Comparison of ENCODE assay signal across 17 cellular contexts in genomic region chr12:53374277-53374676, GRCh38. TPM values are rescaled to one million over a fixed set of nuclear protein-coding genes. Genes with fewer than 3 reads are reported as not detected.
DNase-seq lines count a peak whose midpoint lies in the region; ATAC-seq, FAIRE-seq and TF ChIP-seq lines count a peak whose summit lies in the region.
"Not testable (repeated sequence)": the region's sequence is repeated elsewhere in the genome, so short reads cannot be mapped to it uniquely, and the experiment has no call there.
"Had no signal": no experiment of that assay in that cellular context is flagged by ENCODE, and none has a peak within 500 bp of the region (broad histone marks: within the 10 kb centered on the region; RNA-seq: fewer than 3 reads in every experiment).

No MANE protein-coding gene starts in this region.

- DNase-seq in T-helper 17 cell; breast epithelium (ENCODE audit: low spot score in 2 of 2); suprapubic skin (ENCODE audit: low spot score in 2 of 2): not testable (repeated sequence)
- DNase-seq in kidney: peak; percentile 15

- H2AFZ ChIP-seq in ACC112 (ENCODE audit: low read length, unreplicated experiment) (peak overlapping the region; percentile 99), KMS-11 (ENCODE audit: low read depth) (peak overlapping the region; percentile 44)

- not testable (repeated sequence) for TF ChIP-seq POLR2A in breast epithelium (IDR thresholded peaks at IDR 0.05); suprapubic skin (IDR thresholded peaks at IDR 0.05)

- H3K4me3 Mint-ChIP-seq in T-helper 17 cell, nephron: not testable (repeated sequence)
- peak overlapping the region; percentile 39 for H3K4me3 Mint-ChIP-seq in activated T-helper 17 cell treated with anti-CD3 and anti-CD28 coated beads, Interleukin-2, amount 50 U/mL, for 72 hours

- H3K4me1 Mint-ChIP-seq in T-helper 17 cell: peaks cover 18% of the 10 kb centered on the region
- H3K4me1 Mint-ChIP-seq in activated T-helper 17 cell treated with anti-CD3 and anti-CD28 coated beads, Interleukin-2, amount 50 U/mL, for 72 hours: not testable (repeated sequence)
- peaks cover 28% of the 10 kb centered on the region for H3K4me1 Mint-ChIP-seq in nephron

- not testable (repeated sequence) for H4K20me1 ChIP-seq in KMS-11 (ENCODE audit: insufficient read depth)

- H3K27ac Mint-ChIP-seq in T-helper 17 cell (peak overlapping the region; percentile 49), nephron (peak overlapping the region; percentile 81 to 97 (median 96))
- H3K27ac Mint-ChIP-seq in activated T-helper 17 cell treated with anti-CD3 and anti-CD28 coated beads, Interleukin-2, amount 50 U/mL, for 72 hours: peak overlapping the region; percentile 68

- not testable (repeated sequence) for H3K27me3 ChIP-seq in ACC112 (ENCODE audit: insufficient read depth, low read length); KMS-11 (ENCODE audit: insufficient read depth, low read depth); breast epithelium; suprapubic skin

- FAIRE-seq in kidney (lab: Jason Lieb, UNC): not testable (repeated sequence)

- H3K36me3 ChIP-seq in ACC112 (ENCODE audit: insufficient read depth, low read length); KMS-11 (ENCODE audit: insufficient read depth); breast epithelium; kidney (ENCODE audit: control insufficient read depth in 1 of 2, insufficient read depth in 2 of 2, low read length in 2 of 2); suprapubic skin: not testable (repeated sequence)

- not testable (repeated sequence) for TF ChIP-seq EP300 in suprapubic skin (IDR thresholded peaks at IDR 0.05)

- not testable (repeated sequence) for H3K9ac ChIP-seq in KMS-11; kidney (ENCODE audit: low read length in 2 of 2)

- not testable (repeated sequence) for H3K27me3 Mint-ChIP-seq in T-helper 17 cell; activated T-helper 17 cell treated with anti-CD3 and anti-CD28 coated beads, Interleukin-2, amount 50 U/mL, for 72 hours; nephron (ENCODE audit: low read depth)

- not testable (repeated sequence) for H3K9me3 ChIP-seq in T-helper 17 cell (ENCODE audit: control insufficient read depth, low read length, poor library complexity, severe bottlenecking); breast epithelium; kidney (ENCODE audit: control insufficient read depth in 1 of 2, low read length in 2 of 2); suprapubic skin

- 83% methylated on average over 14 of the region's 14 CpGs for WGBS in suprapubic skin

- not testable (repeated sequence) for ATAC-seq in T-helper 17 cell; activated T-helper 17 cell treated with anti-CD3 and anti-CD28 coated beads, Interleukin-2, amount 50 U/mL, for 72 hours (replicated peaks)

- intact Hi-C loops in breast epithelium (cut with DNase I; ENCODE audit: low total_unique reads); kidney (cut with DNase I): not testable (repeated sequence)

- H3K4me3 ChIP-seq in ACC112 (ENCODE audit: low read depth, low read length); KMS-11 (IDR thresholded peaks at IDR 0.05; ENCODE audit: insufficient read depth, low read depth, low read length); breast epithelium; kidney (ENCODE audit: low read length in 2 of 2); suprapubic skin: not testable (repeated sequence)

- not testable (repeated sequence) for TF ChIP-seq CTCF in KMS-11 (conservative IDR thresholded peaks at IDR 0.05; ENCODE audit: low read depth, low read length); breast epithelium (IDR thresholded peaks at IDR 0.05); kidney (IDR thresholded peaks at IDR 0.05; ENCODE audit: borderline replicate concordance, extremely low read depth, insufficient read depth); nephron (IDR thresholded peaks at IDR 0.05; ENCODE audit: unreplicated experiment in 3 of 3); suprapubic skin (IDR thresholded peaks at IDR 0.05)

- not testable (repeated sequence) for H3K36me3 Mint-ChIP-seq in T-helper 17 cell (ENCODE audit: low read depth); activated T-helper 17 cell treated with anti-CD3 and anti-CD28 coated beads, Interleukin-2, amount 50 U/mL, for 72 hours (ENCODE audit: low read depth); nephron (ENCODE audit: low read depth)

- not testable (repeated sequence) for H3K4me2 ChIP-seq in KMS-11

- not testable (repeated sequence) for H3K79me2 ChIP-seq in ACC112 (ENCODE audit: control insufficient read depth, insufficient read depth, low read length, unreplicated experiment); KMS-11 (ENCODE audit: insufficient read depth, low read depth)

- not testable (repeated sequence) for H3K27ac ChIP-seq in ACC112 (ENCODE audit: low read depth, low read length); kidney (ENCODE audit: low read depth in 2 of 2, low read length in 2 of 2)
- H3K27ac ChIP-seq in KMS-11 (peak overlapping the region; percentile 36; the same call in 1 of the 2 replicates), breast epithelium (peak overlapping the region; percentile 59 to 64), suprapubic skin (peak overlapping the region; percentile 32)

- H3K9me3 Mint-ChIP-seq in activated T-helper 17 cell treated with anti-CD3 and anti-CD28 coated beads, Interleukin-2, amount 50 U/mL, for 72 hours; nephron: not testable (repeated sequence)

- H3K4me1 ChIP-seq in ACC112 (ENCODE audit: control insufficient read depth, insufficient read depth, low read length, unreplicated experiment) (peaks cover 27% of the 10 kb centered on the region), KMS-11 (ENCODE audit: low read depth, poor library complexity, severe bottlenecking) (peaks cover 57% of the 10 kb centered on the region), breast epithelium (peaks cover 12 to 13% of the 10 kb centered on the region in 2 donors), kidney (ENCODE audit: control insufficient read depth in 1 of 2, insufficient read depth in 1 of 2, low read depth in 1 of 2, low read length in 2 of 2) (peaks cover 16 to 21% of the 10 kb centered on the region in 2 donors), suprapubic skin (peaks cover 49% of the 10 kb centered on the region)

RNA-seq across cellular contexts. Expression of gene SP1, which starts 5.7 kb away (rescaled TPM):
- 10 to 100 TPM; 69.6 to 75.1 TPM for total RNA-seq in T-helper 17 cell
- 10 to 100 TPM; 80.9 to 91.5 TPM for total RNA-seq in activated T-helper 17 cell treated with anti-CD3 and anti-CD28 coated beads, Interleukin-2, amount 50 U/mL, for 72 hours
- 100 to 1,000 TPM in 1 of 3 donors, 10 to 100 TPM in 2; 84.6 to 111 (median 91.4) TPM for total RNA-seq in breast epithelium
- total RNA-seq in kidney: 126 TPM
- polyA plus RNA-seq in kidney (ENCODE audit: insufficient read depth, low read depth, low replicate concordance): 15.1 TPM
- 100 to 1,000 TPM in 3 of 4 donors, 10 to 100 TPM in 1; 82.5 to 122 (median 111) TPM for total RNA-seq in suprapubic skin

RNA-seq across cellular contexts. Expression of gene SP7, which starts 38.1 kb away (rescaled TPM):
- not detected for total RNA-seq in T-helper 17 cell
- not detected for total RNA-seq in activated T-helper 17 cell treated with anti-CD3 and anti-CD28 coated beads, Interleukin-2, amount 50 U/mL, for 72 hours
- not detected for total RNA-seq in breast epithelium
- total RNA-seq in kidney: not detected
- polyA plus RNA-seq in kidney (ENCODE audit: insufficient read depth, low read depth, low replicate concordance): not detected
- total RNA-seq in suprapubic skin: not detected
- total RNA-seq: dermis microvascular lymphatic vessel endothelial cell, fibroblast of lung, gastroesophageal sphincter, HT1080, mesenteric fat pad, ovary, SJSA1 had no signal
- polyA plus RNA-seq: fibroblast of lung had no signal

RNA-seq across cellular contexts. Expression of gene AMHR2, which starts 49.4 kb away (rescaled TPM):
- total RNA-seq in T-helper 17 cell (not detected), breast epithelium (under 1 TPM in 1 of 3 donors, not detected in 2; 0.15 TPM), kidney (not detected), suprapubic skin (under 1 TPM in 1 of 4 donors, not detected in 3; 0.23 TPM)
- not detected for total RNA-seq in activated T-helper 17 cell treated with anti-CD3 and anti-CD28 coated beads, Interleukin-2, amount 50 U/mL, for 72 hours
- polyA plus RNA-seq in kidney (ENCODE audit: insufficient read depth, low read depth, low replicate concordance): not detected
- total RNA-seq: dermis microvascular lymphatic vessel endothelial cell, fibroblast of lung, G401, HT1080, mesenteric fat pad, natural killer cell, SJSA1 had no signal
- polyA plus RNA-seq: fibroblast of lung had no signal

RNA-seq across cellular contexts. Expression of gene AAAS, which starts 52.9 kb away (rescaled TPM):
- 10 to 100 TPM; 31.2 to 31.8 TPM for total RNA-seq in T-helper 17 cell
- 10 to 100 TPM; 42.3 to 44.8 TPM for total RNA-seq in activated T-helper 17 cell treated with anti-CD3 and anti-CD28 coated beads, Interleukin-2, amount 50 U/mL, for 72 hours
- total RNA-seq in breast epithelium: 10 to 100 TPM; 46.2 to 63.7 (median 51.0) TPM
- total RNA-seq in kidney: 46.2 TPM
- polyA plus RNA-seq in kidney (ENCODE audit: insufficient read depth, low read depth, low replicate concordance): 43.4 TPM
- 10 to 100 TPM; 35.9 to 72.9 (median 52.5) TPM for total RNA-seq in suprapubic skin
